In the genomic region with DNA sequence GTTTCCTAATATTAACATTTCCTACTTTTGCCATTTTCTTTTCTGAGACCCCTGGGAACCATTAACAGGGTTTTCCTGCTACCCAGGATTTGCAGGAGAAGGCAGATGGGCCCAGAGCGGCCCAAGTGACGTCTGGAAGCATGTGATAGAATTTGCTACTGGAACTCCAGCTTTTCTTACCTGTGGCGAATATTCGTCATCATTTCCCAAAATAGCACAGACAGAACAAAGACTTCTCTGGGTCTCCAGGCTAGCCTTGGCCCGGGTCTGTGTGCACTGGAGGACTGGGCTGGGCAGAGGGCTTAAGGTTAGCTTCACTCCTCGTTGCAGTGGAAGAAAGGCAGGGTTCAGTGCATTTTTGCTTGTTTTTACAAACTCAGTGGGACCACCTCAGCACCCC, we compare ENCODE assay signal across 17 cellular contexts.
DNase-seq lines count a peak whose midpoint lies in the region; ATAC-seq and TF ChIP-seq lines count a peak whose summit lies in the region.
"Had no signal": no experiment of that assay in that cellular context is flagged by ENCODE, and none has a peak within 500 bp of the region (broad histone marks: within the 10 kb centered on the region; RNA-seq: fewer than 3 reads in every experiment).

No MANE protein-coding gene starts in this region.

- H3K14ac ChIP-seq in mesenchymal stem cell (ENCODE audit: low read length in 2 of 2), result peak overlapping the region in 1 of 2 experiments; percentile 45

- H2BK15ac ChIP-seq in mesenchymal stem cell (ENCODE audit: low read depth, poor library complexity, severe bottlenecking), result no peak overlapping the region

- H3K4ac ChIP-seq in mesenchymal stem cell (ENCODE audit: low read depth in 1 of 2, low read length in 2 of 2), result no peak overlapping the region

- in situ Hi-C loops in GM23248 (cut with MboI), result no loop called here

- no peak overlapping the region for H4K8ac ChIP-seq in mesenchymal stem cell (ENCODE audit: low read length)

- H2BK120ac ChIP-seq in mesenchymal stem cell (ENCODE audit: low read depth, low read length), result no peak overlapping the region

- TF ChIP-seq CTCF in smooth muscle cell (IDR thresholded peaks at IDR 0.05; ENCODE audit: borderline replicate concordance, insufficient read depth, poor library complexity, severe bottlenecking), result no peak

- H3K9me2 ChIP-seq in GM23248 (ENCODE audit: insufficient read depth), result no peaks in the 10 kb centered on the region

- H3K79me2 ChIP-seq in GM23248 (ENCODE audit: insufficient read depth) (no peaks in the 10 kb centered on the region), smooth muscle cell (ENCODE audit: low read depth) (no peaks in the 10 kb centered on the region)

- H3K9me3 ChIP-seq in GM23248 (ENCODE audit: low read depth), result no peaks in the 10 kb centered on the region
- H3K9me3 ChIP-seq in SJCRH30 (replicated peaks), result no peaks in the 10 kb centered on the region
- no peaks in the 10 kb centered on the region for H3K9me3 ChIP-seq in mesenchymal stem cell (ENCODE audit: control insufficient read depth, low read length)
- no peaks in the 10 kb centered on the region for H3K9me3 ChIP-seq in smooth muscle cell (replicated peaks; ENCODE audit: low read depth)
- H3K9me3 ChIP-seq: BLaER1 had no signal

- no peak overlapping the region for H3K9ac ChIP-seq in GM23248
- no peak overlapping the region for H3K9ac ChIP-seq in mesenchymal stem cell (ENCODE audit: low read length)
- H3K9ac ChIP-seq in smooth muscle cell (ENCODE audit: low read depth), result no peak overlapping the region
- H3K9ac ChIP-seq: BLaER1 had no signal

- H3F3A ChIP-seq in GM23248 (ENCODE audit: insufficient read depth) (peaks cover 23% of the 10 kb centered on the region), smooth muscle cell (ENCODE audit: low read depth) (no peaks in the 10 kb centered on the region)

- H3K27ac ChIP-seq in GM23248 (peak overlapping the region; percentile 61), SJCRH30 (peak overlapping the region; percentile 94), mesenchymal stem cell (ENCODE audit: low read length, poor library complexity, severe bottlenecking) (peak overlapping the region; percentile 31), smooth muscle cell (ENCODE audit: low read depth) (no peak overlapping the region)
- H3K27ac ChIP-seq: BLaER1 had no signal

- no peak for DNase-seq in GM23248
- no peak for DNase-seq in SJCRH30
- no peak for DNase-seq in mesenchymal stem cell
- DNase-seq in smooth muscle cell (lab: John Stamatoyannopoulos, UW; ENCODE audit: unreplicated experiment), result no peak
- no peak for DNase-seq in NCI-H748 treated with DMSO at 0.1 percent for 48 hours (lab: John Stamatoyannopoulos, UW)
- DNase-seq in retina, result no peak
- DNase-seq: CD8-positive, alpha-beta T cell; DMS79 treated with DMSO at 0.1 percent for 48 hours; KBM-7; NCI-H1436; NCI-H2029; NCI-H2171 treated with DMSO at 0.1 percent for 48 hours; NCI-H446 treated with DMSO at 0.1 percent for 48 hours; NCI-H774; RPMI8226 had no signal

- H3K18ac ChIP-seq in mesenchymal stem cell (ENCODE audit: low read depth in 1 of 2, low read length in 2 of 2), result peak overlapping the region in 1 of 2 experiments; percentile 48

- no peak overlapping the region for H2BK5ac ChIP-seq in mesenchymal stem cell (ENCODE audit: low read depth, low read length, poor library complexity, severe bottlenecking)

- H3K4me2 ChIP-seq in GM23248 (ENCODE audit: unreplicated experiment) (no peak overlapping the region), mesenchymal stem cell (ENCODE audit: low read length, poor library complexity, severe bottlenecking) (no peak overlapping the region), smooth muscle cell (peak overlapping the region; percentile 33)
- H3K4me2 ChIP-seq: BLaER1 had no signal

- H3K4me1 ChIP-seq in GM23248 (ENCODE audit: insufficient read depth) (peaks cover 32% of the 10 kb centered on the region), SJCRH30 (peaks cover 44% of the 10 kb centered on the region), mesenchymal stem cell (ENCODE audit: control insufficient read depth, insufficient read depth, low read depth, low read length) (peaks cover 27% of the 10 kb centered on the region), smooth muscle cell (ENCODE audit: low read depth) (no peaks in the 10 kb centered on the region)
- H3K4me1 ChIP-seq: BLaER1 had no signal

- H2BK12ac ChIP-seq in mesenchymal stem cell (ENCODE audit: low read length in 2 of 2), result no peak overlapping the region

- H3K36me3 ChIP-seq in GM23248 (ENCODE audit: low read depth) (no peaks in the 10 kb centered on the region), SJCRH30 (no peaks in the 10 kb centered on the region), mesenchymal stem cell (ENCODE audit: control insufficient read depth in 1 of 2, insufficient read depth in 2 of 2, low read depth in 1 of 2, low read length in 2 of 2) (no peaks in the 10 kb centered on the region), smooth muscle cell (ENCODE audit: low read depth) (no peaks in the 10 kb centered on the region)
- H3K36me3 ChIP-seq: BLaER1 had no signal

- 75 to 82% methylated on average over 6 of the region's 6 CpGs for WGBS in GM23248 (ENCODE audit: low coverage in 1 of 2, low lambda C conversion rate in 2 of 2, missing lambda C conversion rate in 2 of 2), 2 experiments
- 82% methylated on average over 6 of the region's 6 CpGs for WGBS in mesenchymal stem cell
- 78% methylated on average over 6 of the region's 6 CpGs for WGBS in smooth muscle cell (ENCODE audit: low lambda C conversion rate)

- H4K20me1 ChIP-seq in GM23248 (ENCODE audit: insufficient read depth), result no peaks in the 10 kb centered on the region
- no peaks in the 10 kb centered on the region for H4K20me1 ChIP-seq in smooth muscle cell (ENCODE audit: low read depth)
- H4K20me1 ChIP-seq: BLaER1 had no signal

- H3K23ac ChIP-seq in mesenchymal stem cell (ENCODE audit: low read length in 2 of 2), result no peak overlapping the region

- no peak overlapping the region for H4K91ac ChIP-seq in mesenchymal stem cell (ENCODE audit: low read length)

- H3K79me1 ChIP-seq in mesenchymal stem cell (replicated peaks; ENCODE audit: low read length, poor library complexity, severe bottlenecking), result no peaks in the 10 kb centered on the region

- H2AK5ac ChIP-seq in mesenchymal stem cell (ENCODE audit: low read length, severe bottlenecking), result peak overlapping the region; percentile 72

- no peak for ATAC-seq in HG03095 (IDR thresholded peaks at IDR 0.05; ENCODE audit: unreplicated experiment)
- ATAC-seq: CD8-positive, alpha-beta T cell had no signal

- no peaks in the 10 kb centered on the region for H3K27me3 ChIP-seq in GM23248 (replicated peaks; ENCODE audit: insufficient read depth)
- H3K27me3 ChIP-seq in SJCRH30, result no peaks in the 10 kb centered on the region
- no peaks in the 10 kb centered on the region for H3K27me3 ChIP-seq in mesenchymal stem cell (ENCODE audit: control insufficient read depth in 1 of 2, insufficient read depth in 1 of 2, low read length in 2 of 2)
- H3K27me3 ChIP-seq in smooth muscle cell (ENCODE audit: low read depth), result no peaks in the 10 kb centered on the region
- H3K27me3 ChIP-seq: BLaER1 had no signal

- H2AFZ ChIP-seq in GM23248, result no peak overlapping the region
- H2AFZ ChIP-seq in mesenchymal stem cell (ENCODE audit: low read depth, low read length), result no peak overlapping the region
- peak overlapping the region; percentile 16 for H2AFZ ChIP-seq in smooth muscle cell (ENCODE audit: low read depth)

- H3K4me3 ChIP-seq in GM23248 (no peak overlapping the region; the same call in 1 of the 2 replicates), SJCRH30 (peak overlapping the region; percentile 20), mesenchymal stem cell (ENCODE audit: insufficient read depth in 1 of 2, low read depth in 1 of 2, low read length in 2 of 2) (no peak overlapping the region), smooth muscle cell (no peak overlapping the region)
- H3K4me3 ChIP-seq: BLaER1 had no signal
